Comparison of ENCODE assay signal across 8 cellular contexts in the genomic region with DNA sequence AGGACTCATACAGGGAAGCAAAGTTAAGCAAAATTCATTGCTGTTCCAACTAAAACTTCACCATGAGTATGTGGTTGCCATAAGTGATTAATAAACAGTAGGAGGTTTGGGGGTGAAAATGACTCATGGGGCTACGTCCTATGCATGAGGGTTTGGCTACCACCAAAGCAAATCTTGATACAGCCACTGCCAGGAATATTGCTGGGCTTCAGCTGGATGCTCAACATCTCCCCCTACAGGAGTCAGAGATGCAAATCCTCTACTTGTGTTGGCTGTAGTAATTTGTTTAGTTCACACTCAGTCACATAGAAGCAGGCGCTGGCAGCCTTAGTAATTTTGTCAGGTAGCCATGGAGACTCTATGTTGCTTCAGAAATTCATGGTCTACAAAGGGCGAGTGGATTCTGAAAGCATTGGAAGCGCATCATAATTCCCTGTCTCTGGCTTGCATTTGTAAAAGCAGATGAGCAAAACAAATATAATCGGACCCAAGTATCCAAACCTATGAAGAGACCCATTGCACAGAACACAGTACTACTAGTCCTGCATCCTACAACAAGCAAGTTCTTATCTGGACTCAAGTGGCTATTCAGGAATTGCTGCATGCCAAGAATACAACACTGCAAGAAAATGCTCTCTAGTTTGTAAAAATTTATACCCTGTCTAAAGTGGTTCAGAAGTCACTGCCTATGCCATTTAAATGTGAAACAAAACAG.
DNase-seq lines count a peak whose midpoint lies in the region; ATAC-seq and TF ChIP-seq lines count a peak whose summit lies in the region.

No MANE protein-coding gene starts in this region.

- no peak overlapping the region for H3K4me3 ChIP-seq in SU-DHL-6 (ENCODE audit: insufficient read depth, low read length, poor library complexity, severe bottlenecking)
- H3K4me3 ChIP-seq in adrenal gland, result no peak overlapping the region
- no peak overlapping the region for H3K4me3 ChIP-seq in right cardiac atrium (ENCODE audit: low read length)
- H3K4me3 ChIP-seq in skeletal muscle satellite cell (ENCODE audit: low read length), result no peak overlapping the region

- no peaks in the 10 kb centered on the region for H3K79me2 ChIP-seq in SU-DHL-6 (ENCODE audit: insufficient read depth, low read length)

- TF ChIP-seq EP300 in Ishikawa (IDR thresholded peaks at IDR 0.05; ENCODE audit: borderline replicate concordance), result no peak

- TF ChIP-seq CTCF in SU-DHL-6 (IDR thresholded peaks at IDR 0.05; ENCODE audit: insufficient read depth, low read length, poor library complexity, severe bottlenecking) (peak; percentile 70), adrenal gland (IDR thresholded peaks at IDR 0.05) (peak; percentile 40 to 71 (median 58))

- no peaks in the 10 kb centered on the region for H4K20me1 ChIP-seq in SU-DHL-6 (ENCODE audit: low read depth, low read length)

- H3K9me3 ChIP-seq in SU-DHL-6 (ENCODE audit: insufficient read depth, low read length) (no peaks in the 10 kb centered on the region), adrenal gland (replicated peaks in 1 of 3) (no peaks in the 10 kb centered on the region), right cardiac atrium (ENCODE audit: control insufficient read depth, low read length) (no peaks in the 10 kb centered on the region), skeletal muscle satellite cell (replicated peaks; ENCODE audit: low read length) (no peaks in the 10 kb centered on the region)

- peaks cover 6 to 9% of the 10 kb centered on the region in 2 donors for H3K4me1 ChIP-seq in adrenal gland (replicated peaks in 1 of 2)
- H3K4me1 ChIP-seq in right cardiac atrium (ENCODE audit: control insufficient read depth, insufficient read depth, low read length), result peaks cover 3% of the 10 kb centered on the region
- H3K4me1 ChIP-seq in skeletal muscle satellite cell (ENCODE audit: control insufficient read depth, insufficient read depth, low read length), result peaks cover 50% of the 10 kb centered on the region

- 48 to 55% (median 53%) methylated on average over 5 of the region's 5 CpGs for WGBS in adrenal gland, 4 donors
- 49% methylated on average over 5 of the region's 5 CpGs for WGBS in right cardiac atrium

- no peak overlapping the region for H3K27ac ChIP-seq in SU-DHL-6 (ENCODE audit: low read depth, low read length)
- H3K27ac ChIP-seq in adrenal gland, result no peak overlapping the region
- no peak overlapping the region for H3K27ac ChIP-seq in right cardiac atrium (ENCODE audit: low read length)

- H3K9ac ChIP-seq in SU-DHL-6 (ENCODE audit: low read length), result no peak overlapping the region
- H3K9ac ChIP-seq in skeletal muscle satellite cell (ENCODE audit: low read depth, low read length), result peak overlapping the region; percentile 89

- peak; percentile 60 for TF ChIP-seq RAD21 in Ishikawa (IDR thresholded peaks at IDR 0.05; ENCODE audit: low read depth)

- H3K27me3 ChIP-seq in SU-DHL-6 (ENCODE audit: low read length) (no peaks in the 10 kb centered on the region), adrenal gland (no peaks in the 10 kb centered on the region), right cardiac atrium (ENCODE audit: control insufficient read depth, insufficient read depth) (no peaks in the 10 kb centered on the region), skeletal muscle satellite cell (ENCODE audit: control insufficient read depth, insufficient read depth, low read length) (no peaks in the 10 kb centered on the region)

- H2AFZ ChIP-seq in SU-DHL-6 (ENCODE audit: low read depth, low read length, severe bottlenecking), result no peak overlapping the region

- peak; percentile 75 for ATAC-seq in GM18502 (IDR thresholded peaks at IDR 0.05; ENCODE audit: poor library complexity, unreplicated experiment)
- peak; percentile 79 to 89 for ATAC-seq in right cardiac atrium
- no peak for ATAC-seq in HG03025 (IDR thresholded peaks at IDR 0.05; ENCODE audit: low FRiP score, unreplicated experiment)

- no peaks in the 10 kb centered on the region for H3K9me2 ChIP-seq in SU-DHL-6 (replicated peaks; ENCODE audit: insufficient read depth, low read length)

- H3F3A ChIP-seq in SU-DHL-6 (ENCODE audit: insufficient read depth), result no peaks in the 10 kb centered on the region

- H3K36me3 ChIP-seq in SU-DHL-6 (ENCODE audit: low read length) (no peaks in the 10 kb centered on the region), adrenal gland (replicated peaks in 1 of 2) (no peaks in the 10 kb centered on the region), skeletal muscle satellite cell (ENCODE audit: insufficient read depth, low read length) (no peaks in the 10 kb centered on the region)

- no peak for TF ChIP-seq POLR2A in adrenal gland (IDR thresholded peaks at IDR 0.05)

- intact Hi-C loops in adrenal gland (cut with DNase I), result no loop called here
- intact Hi-C loops in right cardiac atrium (cut with DNase I), result loop anchor here in 1 of 4 donors (10.0 kb wide), 1 partner anchor 98 kb away; no protein-coding TSS in a partner anchor

- DNase-seq in AG08395 (ENCODE audit: low spot score) (peak; percentile 88), adrenal gland (peak in 5 of 7 donors; percentile 39 to 68 (median 54)), right cardiac atrium (peak; percentile 33 to 66 (median 48))

- H3K4me2 ChIP-seq in SU-DHL-6 (ENCODE audit: low read depth, low read length, poor library complexity, severe bottlenecking) (no peak overlapping the region), skeletal muscle satellite cell (ENCODE audit: low read length) (peak overlapping the region; percentile 31)

TF ChIP-seq in Ishikawa, 13 proteins besides CTCF, POLR2A, EP300 and RAD21:
- TF ChIP-seq YY1 (IDR thresholded peaks at IDR 0.05; ENCODE audit: low read depth) (no peak), TAF1 (IDR thresholded peaks at IDR 0.05; ENCODE audit: low read depth) (no peak), TEAD4 (IDR thresholded peaks at IDR 0.05) (no peak), REST (IDR thresholded peaks at IDR 0.05; ENCODE audit: low read depth) (no peak)
